ENCODE assay signal across 1 cellular context in genomic region chr11:18394300-18394927, GRCh38.
TF ChIP-seq lines count a peak whose summit lies in the region.

TSS of gene LDHA (plus strand) at chr11:18394563. CDS start at chr11:18396843, 2,280 bp downstream.

TF ChIP-seq in K562, 482 proteins besides CTCF, POLR2A, EP300 and RAD21 (continued from another document and continues in another):
- TF ChIP-seq ZBTB26 (CRISPR knock-in tag; IDR thresholded peaks at IDR 0.05), result no peak
- no peak for TF ChIP-seq ZNF644 (tag; IDR thresholded peaks at IDR 0.05; ENCODE audit: low read depth)
- no peak for TF ChIP-seq ZNF57 (CRISPR knock-in tag; IDR thresholded peaks at IDR 0.05)
- TF ChIP-seq NR2C2 (CRISPR knock-in tag; IDR thresholded peaks at IDR 0.05), result peak; percentile 75
- no peak; the same call in 1 of the 2 replicates for TF ChIP-seq NR2C2 (tag; IDR thresholded peaks at IDR 0.05)
- peak in 1 of 2 experiments; percentile 92; a peak in 2 of 4 replicates for TF ChIP-seq TEAD1 (CRISPR knock-in tag; IDR thresholded peaks at IDR 0.05)
- no peak for TF ChIP-seq CEBPB (tag; IDR thresholded peaks at IDR 0.05)
- TF ChIP-seq MBD2 (IDR thresholded peaks at IDR 0.05; ENCODE audit: borderline replicate concordance, low read depth), result peak; percentile 79
- TF ChIP-seq RFX7 (CRISPR knock-in tag; IDR thresholded peaks at IDR 0.05), result no peak
- TF ChIP-seq RAD51 (IDR thresholded peaks at IDR 0.05; ENCODE audit: borderline replicate concordance, low read depth), result peak; percentile 60; the same call in 1 of the 2 replicates
- TF ChIP-seq ZNF134 (CRISPR knock-in tag; conservative IDR thresholded peaks at IDR 0.05), result 0 out of 2 replicates have a peak, but pooled peaks have one; percentile 18
- TF ChIP-seq, protein P1, sequence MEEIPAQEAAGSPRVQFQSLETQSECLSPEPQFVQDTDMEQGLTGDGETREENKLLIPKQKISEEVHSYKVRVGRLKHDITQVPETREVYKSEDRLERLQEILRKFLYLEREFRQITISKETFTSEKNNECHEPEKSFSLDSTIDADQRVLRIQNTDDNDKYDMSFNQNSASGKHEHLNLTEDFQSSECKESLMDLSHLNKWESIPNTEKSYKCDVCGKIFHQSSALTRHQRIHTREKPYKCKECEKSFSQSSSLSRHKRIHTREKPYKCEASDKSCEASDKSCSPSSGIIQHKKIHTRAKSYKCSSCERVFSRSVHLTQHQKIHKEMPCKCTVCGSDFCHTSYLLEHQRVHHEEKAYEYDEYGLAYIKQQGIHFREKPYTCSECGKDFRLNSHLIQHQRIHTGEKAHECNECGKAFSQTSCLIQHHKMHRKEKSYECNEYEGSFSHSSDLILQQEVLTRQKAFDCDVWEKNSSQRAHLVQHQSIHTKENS (CRISPR knock-in tag; IDR thresholded peaks at IDR 0.05), result no peak
- peak in 1 of 2 experiments; percentile 41; a peak in 2 of 4 replicates for TF ChIP-seq TBL1XR1 (IDR thresholded peaks at IDR 0.05; ENCODE audit: low read length in 2 of 2)
- TF ChIP-seq ZNF12 (CRISPR knock-in tag; IDR thresholded peaks at IDR 0.05), result no peak; the same call in 1 of the 2 replicates
- TF ChIP-seq E2F8 (IDR thresholded peaks at IDR 0.05; ENCODE audit: low read depth, partially characterized antibody), result no peak
- TF ChIP-seq, protein P2, sequence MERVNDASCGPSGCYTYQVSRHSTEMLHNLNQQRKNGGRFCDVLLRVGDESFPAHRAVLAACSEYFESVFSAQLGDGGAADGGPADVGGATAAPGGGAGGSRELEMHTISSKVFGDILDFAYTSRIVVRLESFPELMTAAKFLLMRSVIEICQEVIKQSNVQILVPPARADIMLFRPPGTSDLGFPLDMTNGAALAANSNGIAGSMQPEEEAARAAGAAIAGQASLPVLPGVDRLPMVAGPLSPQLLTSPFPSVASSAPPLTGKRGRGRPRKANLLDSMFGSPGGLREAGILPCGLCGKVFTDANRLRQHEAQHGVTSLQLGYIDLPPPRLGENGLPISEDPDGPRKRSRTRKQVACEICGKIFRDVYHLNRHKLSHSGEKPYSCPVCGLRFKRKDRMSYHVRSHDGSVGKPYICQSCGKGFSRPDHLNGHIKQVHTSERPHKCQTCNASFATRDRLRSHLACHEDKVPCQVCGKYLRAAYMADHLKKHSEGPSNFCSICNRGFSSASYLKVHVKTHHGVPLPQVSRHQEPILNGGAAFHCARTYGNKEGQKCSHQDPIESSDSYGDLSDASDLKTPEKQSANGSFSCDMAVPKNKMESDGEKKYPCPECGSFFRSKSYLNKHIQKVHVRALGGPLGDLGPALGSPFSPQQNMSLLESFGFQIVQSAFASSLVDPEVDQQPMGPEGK (CRISPR knock-in tag; IDR thresholded peaks at IDR 0.05; ENCODE audit: borderline replicate concordance), result 0 out of 2 replicates have a peak, but pooled peaks have one; percentile 52
- no peak for TF ChIP-seq DLX4 (CRISPR knock-in tag; IDR thresholded peaks at IDR 0.05)
- TF ChIP-seq, protein P3, sequence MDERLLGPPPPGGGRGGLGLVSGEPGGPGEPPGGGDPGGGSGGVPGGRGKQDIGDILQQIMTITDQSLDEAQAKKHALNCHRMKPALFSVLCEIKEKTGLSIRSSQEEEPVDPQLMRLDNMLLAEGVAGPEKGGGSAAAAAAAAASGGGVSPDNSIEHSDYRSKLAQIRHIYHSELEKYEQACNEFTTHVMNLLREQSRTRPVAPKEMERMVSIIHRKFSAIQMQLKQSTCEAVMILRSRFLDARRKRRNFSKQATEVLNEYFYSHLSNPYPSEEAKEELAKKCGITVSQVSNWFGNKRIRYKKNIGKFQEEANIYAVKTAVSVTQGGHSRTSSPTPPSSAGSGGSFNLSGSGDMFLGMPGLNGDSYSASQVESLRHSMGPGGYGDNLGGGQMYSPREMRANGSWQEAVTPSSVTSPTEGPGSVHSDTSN (CRISPR knock-in tag; IDR thresholded peaks at IDR 0.05; ENCODE audit: low read depth), result no peak
- TF ChIP-seq, protein P3 (tag; conservative IDR thresholded peaks at IDR 0.05; ENCODE audit: low read depth), result no peak
- TF ChIP-seq ATF2 (CRISPR knock-in tag; IDR thresholded peaks at IDR 0.05), result peak; percentile 96
- no peak for TF ChIP-seq SIX5 (IDR thresholded peaks at IDR 0.05; ENCODE audit: borderline replicate concordance in 1 of 2, insufficient read depth in 1 of 2, low read depth in 1 of 2, low read length in 2 of 2)
- no peak for TF ChIP-seq ZNF507 (tag; conservative IDR thresholded peaks at IDR 0.05)
- TF ChIP-seq KDM1A (IDR thresholded peaks at IDR 0.05), result no peak
- no peak for TF ChIP-seq TCF3 (CRISPR knock-in tag; IDR thresholded peaks at IDR 0.05)
- TF ChIP-seq, protein P4, sequence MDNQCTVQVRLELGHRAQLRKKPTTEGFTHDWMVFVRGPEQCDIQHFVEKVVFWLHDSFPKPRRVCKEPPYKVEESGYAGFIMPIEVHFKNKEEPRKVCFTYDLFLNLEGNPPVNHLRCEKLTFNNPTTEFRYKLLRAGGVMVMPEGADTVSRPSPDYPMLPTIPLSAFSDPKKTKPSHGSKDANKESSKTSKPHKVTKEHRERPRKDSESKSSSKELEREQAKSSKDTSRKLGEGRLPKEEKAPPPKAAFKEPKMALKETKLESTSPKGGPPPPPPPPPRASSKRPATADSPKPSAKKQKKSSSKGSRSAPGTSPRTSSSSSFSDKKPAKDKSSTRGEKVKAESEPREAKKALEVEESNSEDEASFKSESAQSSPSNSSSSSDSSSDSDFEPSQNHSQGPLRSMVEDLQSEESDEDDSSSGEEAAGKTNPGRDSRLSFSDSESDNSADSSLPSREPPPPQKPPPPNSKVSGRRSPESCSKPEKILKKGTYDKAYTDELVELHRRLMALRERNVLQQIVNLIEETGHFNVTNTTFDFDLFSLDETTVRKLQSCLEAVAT (IDR thresholded peaks at IDR 0.05), result peak; percentile 42 to 62; a peak in 1 of 4 replicates
- no peak for TF ChIP-seq TCF7 (IDR thresholded peaks at IDR 0.05; ENCODE audit: borderline replicate concordance)
- TF ChIP-seq ZNF699 (CRISPR knock-in tag; IDR thresholded peaks at IDR 0.05; ENCODE audit: insufficient replicate concordance), result no peak
- no peak for TF ChIP-seq ZNF41 (CRISPR knock-in tag; conservative IDR thresholded peaks at IDR 0.05)
- TF ChIP-seq ZNF197 (CRISPR knock-in tag; IDR thresholded peaks at IDR 0.05; ENCODE audit: low read depth), result no peak
- no peak for TF ChIP-seq CBX2 (IDR thresholded peaks at IDR 0.05; ENCODE audit: insufficient read depth, low read length, poor library complexity, severe bottlenecking)
- TF ChIP-seq ZBTB9 (CRISPR knock-in tag; IDR thresholded peaks at IDR 0.05), result peak; percentile 17; the same call in 1 of the 2 replicates
- no peak for TF ChIP-seq PHF20 (IDR thresholded peaks at IDR 0.05; ENCODE audit: partially characterized antibody)
- no peak for TF ChIP-seq NR2C1 (IDR thresholded peaks at IDR 0.05)
- no peak for TF ChIP-seq NR2C1 (tag; IDR thresholded peaks at IDR 0.05)
- TF ChIP-seq, protein P5, sequence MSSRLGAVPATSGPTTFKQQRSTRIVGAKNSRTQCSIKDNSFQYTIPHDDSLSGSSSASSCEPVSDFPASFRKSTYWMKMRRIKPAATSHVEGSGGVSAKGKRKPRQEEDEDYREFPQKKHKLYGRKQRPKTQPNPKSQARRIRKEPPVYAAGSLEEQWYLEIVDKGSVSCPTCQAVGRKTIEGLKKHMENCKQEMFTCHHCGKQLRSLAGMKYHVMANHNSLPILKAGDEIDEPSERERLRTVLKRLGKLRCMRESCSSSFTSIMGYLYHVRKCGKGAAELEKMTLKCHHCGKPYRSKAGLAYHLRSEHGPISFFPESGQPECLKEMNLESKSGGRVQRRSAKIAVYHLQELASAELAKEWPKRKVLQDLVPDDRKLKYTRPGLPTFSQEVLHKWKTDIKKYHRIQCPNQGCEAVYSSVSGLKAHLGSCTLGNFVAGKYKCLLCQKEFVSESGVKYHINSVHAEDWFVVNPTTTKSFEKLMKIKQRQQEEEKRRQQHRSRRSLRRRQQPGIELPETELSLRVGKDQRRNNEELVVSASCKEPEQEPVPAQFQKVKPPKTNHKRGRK (tag; IDR thresholded peaks at IDR 0.05), result no peak
- peak; percentile 40 for TF ChIP-seq MAFK (IDR thresholded peaks at IDR 0.05; ENCODE audit: low read length)
- peak; percentile 34; the same call in 1 of the 2 replicates for TF ChIP-seq ARID1B (IDR thresholded peaks at IDR 0.05)
- no peak for TF ChIP-seq ZC3H11A (IDR thresholded peaks at IDR 0.05; ENCODE audit: low read depth, low read length)
- TF ChIP-seq LARP7 (IDR thresholded peaks at IDR 0.05), result no peak
- TF ChIP-seq PCBP2 (IDR thresholded peaks at IDR 0.05; ENCODE audit: low read depth, low read length, poor library complexity, severe bottlenecking), result no peak
- TF ChIP-seq ZKSCAN3 (CRISPR knock-in tag; IDR thresholded peaks at IDR 0.05), result no peak
- peak; percentile 88; the same call in 1 of the 2 replicates for TF ChIP-seq SP1 (CRISPR knock-in tag; IDR thresholded peaks at IDR 0.05)
